ENCODE assay signal across 8 cellular contexts in genomic region chr18:9103488-9103887, GRCh38. TPM values are rescaled to one million over a fixed set of nuclear protein-coding genes. Genes with fewer than 3 reads are reported as not detected.
A peak's percentile ranks its signal among the peaks of the same experiment; 100 is the strongest.
DNase-seq lines count a peak whose midpoint lies in the region; ATAC-seq and TF ChIP-seq lines count a peak whose summit lies in the region.

No MANE protein-coding gene starts in this region.

- peak overlapping the region; percentile 84 for H3K27ac Mint-ChIP-seq in WTC11

- H4K20me1 ChIP-seq in GM23248 (ENCODE audit: insufficient read depth) (peaks cover 26% of the 10 kb centered on the region; the same call in 1 of the 2 replicates), hepatocyte (ENCODE audit: insufficient read depth, poor library complexity, severe bottlenecking) (peaks cover 49% of the 10 kb centered on the region)

- H3K4me3 ChIP-seq in AG04449 (ENCODE audit: low read depth, low read length) (peak overlapping the region; percentile 73), GM23248 (peak overlapping the region; percentile 94), hepatocyte (peak overlapping the region; percentile 87), skin epidermis (peak overlapping the region; percentile 58 to 84 (median 65))

- H3K4me1 Mint-ChIP-seq in WTC11: peaks cover 56% of the 10 kb centered on the region

- H3K9me3 Mint-ChIP-seq in WTC11: no peaks in the 10 kb centered on the region

- TF ChIP-seq CTCF in AG04449 (IDR thresholded peaks at IDR 0.05; ENCODE audit: insufficient read depth, low read length, missing control alignments) (no peak), WTC11 (IDR thresholded peaks at IDR 0.05) (no peak), hepatocyte (IDR thresholded peaks at IDR 0.05; ENCODE audit: poor library complexity) (peak; percentile 27)

- H3K27me3 ChIP-seq in GM23248 (replicated peaks; ENCODE audit: insufficient read depth) (no peaks in the 10 kb centered on the region), hepatocyte (no peaks in the 10 kb centered on the region)

- H3K79me2 ChIP-seq in GM23248 (ENCODE audit: insufficient read depth) (peaks cover 59% of the 10 kb centered on the region), hepatocyte (peaks cover 58% of the 10 kb centered on the region)

- peak overlapping the region; percentile 96 for H3K9ac ChIP-seq in GM23248

- ATAC-seq in WTC11: no peak
- ATAC-seq in GM19395 (IDR thresholded peaks at IDR 0.05; ENCODE audit: unreplicated experiment): no peak
- ATAC-seq in HG02970 (IDR thresholded peaks at IDR 0.05; ENCODE audit: low FRiP score, unreplicated experiment): no peak

- H2AFZ ChIP-seq in GM23248 (peak overlapping the region; percentile 67), hepatocyte (peak overlapping the region; percentile 65)

- POLR2A ChIA-PET in AG04449 (lab: Yijun Ruan, JAX): interaction anchor here (1.0 to 1.9 kb wide), 2 partner anchors 9 to 14 kb away, joined by 4 to 5 read pairs; no protein-coding TSS in a partner anchor
- POLR2A ChIA-PET in WTC11 (lab: Charles Lee): interaction anchor here (1.1 kb wide), 1 partner anchor 33 kb away, joined by 3 read pairs; the partner anchor contains the start of gene ANKRD12

- peak overlapping the region; percentile 90 for H3K4me3 Mint-ChIP-seq in WTC11

- H3K36me3 Mint-ChIP-seq in WTC11: no peaks in the 10 kb centered on the region

- in situ Hi-C loops in GM23248 (cut with MboI): no loop called here

- H3K36me3 ChIP-seq in GM23248 (ENCODE audit: low read depth): no peaks in the 10 kb centered on the region
- no peaks in the 10 kb centered on the region for H3K36me3 ChIP-seq in hepatocyte (replicated peaks; ENCODE audit: insufficient read depth, low read depth)

- no peaks in the 10 kb centered on the region; the same call in 1 of the 2 replicates for H3K27me3 Mint-ChIP-seq in WTC11 (ENCODE audit: low read depth)

- H3K27ac ChIP-seq in GM23248: peak overlapping the region; percentile 87
- H3K27ac ChIP-seq in hepatocyte: peak overlapping the region; percentile 96
- H3K27ac ChIP-seq in skin epidermis: peak overlapping the region in 20 of 21 experiments; percentile 87 to 98 (median 95)

- DNase-seq in AG04449 (ENCODE audit: low read depth, low spot score) (no peak), GM23248 (peak; percentile 68), WTC11 (ENCODE audit: low spot score) (no peak), hepatocyte (ENCODE audit: low spot score) (peak; percentile 33), SHP77 (lab: John Stamatoyannopoulos, UW) (no peak)

- H3K9me3 ChIP-seq in GM23248 (ENCODE audit: low read depth) (no peaks in the 10 kb centered on the region), hepatocyte (ENCODE audit: low read depth) (no peaks in the 10 kb centered on the region)

- H3K4me2 ChIP-seq in GM23248 (ENCODE audit: unreplicated experiment) (peak overlapping the region; percentile 99), hepatocyte (peak overlapping the region; percentile 84)

- 6 to 7% methylated on average over 3 of the region's 3 CpGs for WGBS in GM23248 (ENCODE audit: low coverage in 1 of 2, low lambda C conversion rate in 2 of 2, missing lambda C conversion rate in 2 of 2), 2 experiments
- 7% methylated on average over 3 of the region's 3 CpGs for WGBS in hepatocyte (ENCODE audit: low lambda C conversion rate, missing lambda C conversion rate)

- H3F3A ChIP-seq in GM23248 (ENCODE audit: insufficient read depth): peaks cover 24% of the 10 kb centered on the region

- H3K9me2 ChIP-seq in GM23248 (ENCODE audit: insufficient read depth) (no peaks in the 10 kb centered on the region), hepatocyte (replicated peaks; ENCODE audit: insufficient read depth) (no peaks in the 10 kb centered on the region)

- CTCF ChIA-PET in AG04449 (lab: Yijun Ruan, JAX) (interaction anchor here (0.9 to 2.1 kb wide), 7 partner anchors 11 to 39 kb away, joined by 3 to 5 read pairs (median 4); no protein-coding TSS in a partner anchor), WTC11 (lab: Charles Lee) (interaction anchor here (0.6 kb wide), 1 partner anchor 328 kb away, joined by 4 read pairs; no protein-coding TSS in a partner anchor)

- peaks cover 44% of the 10 kb centered on the region for H3K4me1 ChIP-seq in GM23248 (ENCODE audit: insufficient read depth)
- peaks cover 40% of the 10 kb centered on the region for H3K4me1 ChIP-seq in hepatocyte (ENCODE audit: insufficient read depth)

TF ChIP-seq in WTC11, 78 proteins besides CTCF, POLR2A, EP300 and RAD21:
- TF ChIP-seq ESRRA (CRISPR knock-in tag; IDR thresholded peaks at IDR 0.05; ENCODE audit: borderline replicate concordance): no peak
- no peak for TF ChIP-seq SMAD3 (CRISPR knock-in tag; IDR thresholded peaks at IDR 0.05; ENCODE audit: borderline replicate concordance)
- no peak for TF ChIP-seq ELF4 (CRISPR knock-in tag; IDR thresholded peaks at IDR 0.05; ENCODE audit: low read depth)
- no peak for TF ChIP-seq CREB1 (CRISPR knock-in tag; IDR thresholded peaks at IDR 0.05)
- no peak for TF ChIP-seq E2F5 (CRISPR knock-in tag; IDR thresholded peaks at IDR 0.05)
- no peak for TF ChIP-seq ZBTB21 (CRISPR knock-in tag; IDR thresholded peaks at IDR 0.05; ENCODE audit: borderline replicate concordance)
- no peak for TF ChIP-seq ZNF232 (CRISPR knock-in tag; IDR thresholded peaks at IDR 0.05)

RNA-seq across cellular contexts. Expression of gene NDUFV2, which starts 1.0 kb away (rescaled TPM):
- total RNA-seq in GM23248 (2014; rRNA removed; shearing (Covaris generic)): 80.7 and 99.5 TPM in 2 replicates
- polyA plus RNA-seq in GM23248 (2016; fragmentation: Nextera tagmentation; extraction: Ambion mirVana): 205 and 208 TPM in 2 replicates
- total RNA-seq in WTC11 (2021): 165 to 192 TPM (median 167 TPM) in 3 replicates
- total RNA-seq in hepatocyte: 170 and 178 TPM in 2 replicates
- 233 and 238 TPM in 2 replicates for polyA plus RNA-seq in hepatocyte

RNA-seq across cellular contexts. Expression of gene ANKRD12, which starts 33.1 kb away (rescaled TPM):
- 16.5 and 29.6 TPM in 2 replicates for total RNA-seq in GM23248 (2014; rRNA removed; shearing (Covaris generic))
- 30.4 and 34.8 TPM in 2 replicates for polyA plus RNA-seq in GM23248 (2016; fragmentation: Nextera tagmentation; extraction: Ambion mirVana)
- 42.2 to 44.7 TPM (median 43.4 TPM) in 3 replicates for total RNA-seq in WTC11 (2021)
- 28.5 and 29.2 TPM in 2 replicates for total RNA-seq in hepatocyte
- polyA plus RNA-seq in hepatocyte: 34.3 and 39.7 TPM in 2 replicates

Comparison
In these comparisons a context has a peak if more than half of its experiments do, and no peak if none do; other contexts are left out.
1. DNase-seq: peak in GM23248 (single experiment) and hepatocyte (single experiment); none in AG04449 (single experiment), WTC11 (single experiment) and SHP77 (0 of 2).
2. Peak in every context shown above with its lines, with median percentiles within 50 percentile points of each other: H3K4me3 ChIP-seq and H3K27ac ChIP-seq.